24 cellular contexts compared by ENCODE assay signal in the genomic region with DNA sequence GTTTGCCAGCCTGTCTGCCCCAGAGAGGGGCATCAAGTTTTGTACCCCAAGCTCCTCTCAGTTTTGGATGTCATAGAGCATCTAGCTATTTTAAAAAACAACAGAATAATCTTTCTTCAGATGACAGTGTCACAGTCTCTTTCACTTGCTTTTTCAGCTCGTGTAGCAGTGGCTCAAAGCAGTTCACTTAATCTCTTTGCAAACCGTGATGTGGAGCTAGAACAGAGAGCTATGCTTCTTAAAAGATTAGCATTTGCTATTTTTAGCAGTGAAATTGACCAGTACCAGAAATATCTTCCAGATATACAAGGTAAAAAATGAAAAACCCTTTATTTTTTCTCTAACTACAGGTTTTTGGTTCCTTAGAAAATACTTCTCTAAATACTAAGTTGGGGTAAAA. TPM values are rescaled to one million over a fixed set of nuclear protein-coding genes. Genes with fewer than 3 reads are reported as not detected.
DNase-seq lines count a peak whose midpoint lies in the region; ATAC-seq, FAIRE-seq and TF ChIP-seq lines count a peak whose summit lies in the region.
"Had no signal": no experiment of that assay in that cellular context is flagged by ENCODE, and none has a peak within 500 bp of the region (broad histone marks: within the 10 kb centered on the region; RNA-seq: fewer than 3 reads in every experiment).

No MANE protein-coding gene starts in this region.

- intact Hi-C loops in left ventricle myocardium inferior (cut with micrococcal nuclease) (no loop called here), upper lobe of right lung (cut with DNase I) (no loop called here)

- H3K27ac ChIP-seq in left ventricle myocardium inferior (replicated peaks) = peak overlapping the region; percentile 40
- no peak overlapping the region for H3K27ac ChIP-seq in upper lobe of right lung
- H3K27ac ChIP-seq: C4-2B, SJSA1 had no signal

- peaks cover 79% of the 10 kb centered on the region for H3K36me3 ChIP-seq in left ventricle myocardium inferior
- H3K36me3 ChIP-seq in upper lobe of right lung = peaks cover 93% of the 10 kb centered on the region

- DNase-seq in NCI-H82 treated with DMSO at 0.1 percent for 48 hours (lab: John Stamatoyannopoulos, UW; ENCODE audit: unreplicated experiment) = peak; percentile 28
- DNase-seq in left ventricle myocardium inferior = no peak
- no peak for DNase-seq in NCI-H1092 treated with DMSO at 0.1 percent for 48 hours (lab: John Stamatoyannopoulos, UW)
- no peak for DNase-seq in upper lobe of right lung
- no peak for DNase-seq in inferior parietal cortex (ENCODE audit: extremely low spot score)
- DNase-seq: Caco-2; CD8-positive, alpha-beta T cell; DMS 273 treated with DMSO at 0.1 percent for 48 hours; DMS79; EL; GDM1; GOT3; HCEC 1CT; KBM-7; NCI-H2081; NCI-H2171; NCI-H226; NCI-H510A; NCI-H69 had no signal

- TF ChIP-seq CTCF in left ventricle myocardium inferior (IDR thresholded peaks at IDR 0.05; ENCODE audit: borderline replicate concordance) (no peak), upper lobe of right lung (IDR thresholded peaks at IDR 0.05) (no peak)

- H3K4me3 ChIP-seq in left ventricle myocardium inferior = peak overlapping the region; percentile 19
- no peak overlapping the region for H3K4me3 ChIP-seq in upper lobe of right lung
- H3K4me3 ChIP-seq: GM12878, SJSA1 had no signal

- H3K27me3 ChIP-seq in left ventricle myocardium inferior (ENCODE audit: low read depth) (no peaks in the 10 kb centered on the region), upper lobe of right lung (no peaks in the 10 kb centered on the region)
- H3K27me3 ChIP-seq: SJSA1 had no signal

- H3K4me1 ChIP-seq in left ventricle myocardium inferior (peaks cover 17% of the 10 kb centered on the region), upper lobe of right lung (no peaks in the 10 kb centered on the region)
- H3K4me1 ChIP-seq: Caco-2, SJSA1 had no signal

- peak; percentile 21 for FAIRE-seq in colon (lab: Jason Lieb, UNC)
- FAIRE-seq: GM12878 had no signal

- H3K9me3 ChIP-seq in left ventricle myocardium inferior (replicated peaks) (no peaks in the 10 kb centered on the region), upper lobe of right lung (no peaks in the 10 kb centered on the region)
- H3K9me3 ChIP-seq: Caco-2, SJSA1 had no signal

- no peak for ATAC-seq in GM18867 (IDR thresholded peaks at IDR 0.05; ENCODE audit: unreplicated experiment)
- ATAC-seq in upper lobe of right lung = no peak
- ATAC-seq: CD8-positive, alpha-beta T cell; GM12878 had no signal

RNA-seq across cellular contexts. Expression of gene PGM3, which starts 37.3 kb away (rescaled TPM):
- total RNA-seq in left ventricle myocardium inferior (16.1 TPM), upper lobe of right lung (37.3 TPM)

RNA-seq across cellular contexts. Expression of gene RWDD2A, which starts 37.4 kb away (rescaled TPM):
- total RNA-seq in left ventricle myocardium inferior (3.3 TPM), upper lobe of right lung (3.5 TPM)
